In genomic region chr14:101595887-101596721, GRCh38 we compare ENCODE assay signal across 10 cellular contexts. TPM values are rescaled to one million over a fixed set of nuclear protein-coding genes. Genes with fewer than 3 reads are reported as not detected.
A peak's percentile ranks its signal among the peaks of the same experiment; 100 is the strongest.
DNase-seq lines count a peak whose midpoint lies in the region; ATAC-seq and TF ChIP-seq lines count a peak whose summit lies in the region.
"Had no signal": no experiment of that assay in that cellular context is flagged by ENCODE, and none has a peak within 500 bp of the region (broad histone marks: within the 10 kb centered on the region; RNA-seq: fewer than 3 reads in every experiment).

No MANE protein-coding gene starts in this region.

- peaks cover 0 to 13% (median 4%) of the 10 kb centered on the region in 4 donors for H3K4me1 ChIP-seq in Peyer's patch
- H3K4me1 ChIP-seq: sigmoid colon had no signal

- no peaks in the 10 kb centered on the region for H3K27me3 Mint-ChIP-seq in activated naive CD8-positive, alpha-beta T cell treated with anti-CD3 and anti-CD28 coated beads, Interleukin-2, amount 50 U/mL, for 24 hours

- no peak overlapping the region for H3K4me3 ChIP-seq in GM12865 (ENCODE audit: low read depth, low read length)
- no peak overlapping the region for H3K4me3 ChIP-seq in Peyer's patch
- H3K4me3 ChIP-seq: GM23248, sigmoid colon had no signal

- peaks cover 13% of the 10 kb centered on the region for H3K9me3 Mint-ChIP-seq in activated naive CD8-positive, alpha-beta T cell treated with anti-CD3 and anti-CD28 coated beads, Interleukin-2, amount 50 U/mL, for 24 hours

- H3K36me3 ChIP-seq in Peyer's patch: no peaks in the 10 kb centered on the region
- H3K36me3 ChIP-seq: sigmoid colon had no signal

- H3K4me1 Mint-ChIP-seq in activated naive CD8-positive, alpha-beta T cell treated with anti-CD3 and anti-CD28 coated beads, Interleukin-2, amount 50 U/mL, for 24 hours: peaks cover 32% of the 10 kb centered on the region

- H3K9me3 ChIP-seq in Peyer's patch: no peaks in the 10 kb centered on the region
- H3K9me3 ChIP-seq: sigmoid colon had no signal

- peaks cover 6% of the 10 kb centered on the region for H3K36me3 Mint-ChIP-seq in activated naive CD8-positive, alpha-beta T cell treated with anti-CD3 and anti-CD28 coated beads, Interleukin-2, amount 50 U/mL, for 24 hours (ENCODE audit: low read depth)

- no peak for ATAC-seq in activated naive CD8-positive, alpha-beta T cell treated with anti-CD3 and anti-CD28 coated beads, Interleukin-2, amount 50 U/mL, for 24 hours

- peak overlapping the region in 2 of 4 donors; percentile 9 to 42 for H3K27ac ChIP-seq in Peyer's patch
- H3K27ac ChIP-seq: GM23248, sigmoid colon had no signal

- H3K4me3 Mint-ChIP-seq in activated naive CD8-positive, alpha-beta T cell treated with anti-CD3 and anti-CD28 coated beads, Interleukin-2, amount 50 U/mL, for 24 hours: no peak overlapping the region

- no peak for TF ChIP-seq CTCF in GM12865 (IDR thresholded peaks at IDR 0.05; ENCODE audit: insufficient read depth, low read depth, low read length, missing control alignments)
- TF ChIP-seq CTCF in Peyer's patch (IDR thresholded peaks at IDR 0.05): no peak

- no peaks in the 10 kb centered on the region for H3K27me3 ChIP-seq in Peyer's patch

- DNase-seq in GM12865 (ENCODE audit: low read depth): peak; percentile 25
- DNase-seq in Peyer's patch: peak in 2 of 3 donors; percentile 25 to 55
- DNase-seq in activated naive CD8-positive, alpha-beta T cell treated with anti-CD3 and anti-CD28 coated beads, Interleukin-2, amount 50 U/mL, for 24 hours: peak; percentile 32
- DNase-seq in stimulated activated CD4-positive, alpha-beta T cell treated with anti-CD3 and anti-CD28 coated beads, Interleukin-12 subunit alpha, Interleukin-12 subunit beta, amount 100 ng/mL, for 4 hours: peak; percentile 24
- DNase-seq in D341Med (ENCODE audit: low spot score): no peak
- DNase-seq in medulla oblongata (ENCODE audit: extremely low spot score): no peak
- DNase-seq in DMS53 treated with DMSO at 0.1 percent for 48 hours (lab: John Stamatoyannopoulos, UW; ENCODE audit: unreplicated experiment): no peak
- no peak for DNase-seq in midbrain (lab: John Stamatoyannopoulos, UW)
- DNase-seq: GM23248, sigmoid colon had no signal

- no peak for TF ChIP-seq POLR2A in Peyer's patch (IDR thresholded peaks at IDR 0.05)

- peak overlapping the region; percentile 73 for H3K27ac Mint-ChIP-seq in activated naive CD8-positive, alpha-beta T cell treated with anti-CD3 and anti-CD28 coated beads, Interleukin-2, amount 50 U/mL, for 24 hours

RNA-seq across cellular contexts. Expression of gene DIO3, which starts 34.8 kb away (rescaled TPM):
- 1 to 10 TPM in 1 of 4 donors, under 1 TPM in 1, not detected in 2; 0.40 to 1.7 TPM for total RNA-seq in Peyer's patch
- total RNA-seq: GM23248 had no signal

Comparison
In these comparisons a context has a peak if more than half of its experiments do, and no peak if none do; other contexts are left out.
1. DNase-seq: peak in GM12865 (single experiment), Peyer's patch (2 of 3), activated naive CD8-positive, alpha-beta T cell treated with anti-CD3 and anti-CD28 coated beads, Interleukin-2, amount 50 U/mL, for 24 hours (single experiment) and stimulated activated CD4-positive, alpha-beta T cell treated with anti-CD3 and anti-CD28 coated beads, Interleukin-12 subunit alpha, Interleukin-12 subunit beta, amount 100 ng/mL, for 4 hours (single experiment); none in D341Med (single experiment), medulla oblongata (single experiment), DMS53 treated with DMSO at 0.1 percent for 48 hours (single experiment) and midbrain (single experiment).